25 cellular contexts compared by ENCODE assay signal in the genomic region with DNA sequence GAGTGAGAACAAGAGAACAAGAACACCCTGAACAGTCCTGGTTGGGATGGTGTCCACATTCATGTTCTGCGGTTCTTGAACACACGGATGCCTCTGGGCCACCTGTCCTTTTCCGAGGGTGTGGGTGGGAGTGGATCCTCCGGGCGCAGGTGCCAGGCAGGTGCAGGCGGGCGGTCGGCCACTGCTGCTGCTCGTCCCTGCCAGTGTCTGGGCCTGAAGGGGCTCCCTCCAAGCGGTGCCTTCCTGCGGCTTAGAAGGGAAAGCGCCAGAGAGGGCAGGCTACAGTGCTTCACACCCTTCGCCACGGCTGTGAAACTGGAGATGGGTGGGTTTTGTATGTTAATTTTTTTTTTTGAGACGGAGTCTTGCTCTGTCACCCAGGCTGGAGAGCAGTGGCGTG. TPM values are rescaled to one million over a fixed set of nuclear protein-coding genes. Genes with fewer than 3 reads are reported as not detected.
DNase-seq lines count a peak whose midpoint lies in the region; ATAC-seq lines count a peak whose summit lies in the region.
"Had no signal": no experiment of that assay in that cellular context is flagged by ENCODE, and none has a peak within 500 bp of the region (broad histone marks: within the 10 kb centered on the region; RNA-seq: fewer than 3 reads in every experiment).

No MANE protein-coding gene starts in this region.

- H3K23ac ChIP-seq in mesendoderm (ENCODE audit: low read length), result no peak overlapping the region

- H3K18ac ChIP-seq in mesendoderm (ENCODE audit: low read length), result no peak overlapping the region

- no peak overlapping the region for H2BK120ac ChIP-seq in mesendoderm (ENCODE audit: low read depth, low read length)

- intact Hi-C loops in aorta (cut with DNase I) (loop anchor here in 1 of 2 donors (10.0 kb wide), 1 partner anchor 148 kb away; no protein-coding TSS in a partner anchor), left ventricle myocardium superior (cut with micrococcal nuclease) (no loop called here)

- DNase-seq in NCI-H1092 treated with DMSO at 0.1 percent for 48 hours (lab: John Stamatoyannopoulos, UW) (peak; percentile 6), NCI-H1092 (lab: John Stamatoyannopoulos, UW) (no peak), NCI-H1105 (lab: John Stamatoyannopoulos, UW) (peak; percentile 24), mesendoderm (peak; percentile 31), aorta (no peak), left ventricle myocardium superior (no peak), NCI-H1694 (lab: John Stamatoyannopoulos, UW) (no peak)
- DNase-seq: ACHN, EL, GF-D8, GOT3, KG1, NCI-H1436, NCI-H1930, NCI-H2171, NCI-H345, NCI-H524 treated with DMSO at 0.1 percent for 48 hours, NCI-H82, SIG-M5 had no signal

- no peaks in the 10 kb centered on the region for H3K4me1 ChIP-seq in mesendoderm (ENCODE audit: control insufficient read depth, low read depth, low read length)
- H3K4me1 ChIP-seq in aorta (ENCODE audit: control insufficient read depth in 1 of 2, insufficient read depth in 2 of 2, low read length in 2 of 2), result no peaks in the 10 kb centered on the region

- H3K36me3 ChIP-seq in mesendoderm (ENCODE audit: control insufficient read depth, insufficient read depth, low read length), result peaks cover 17% of the 10 kb centered on the region
- H3K36me3 ChIP-seq in aorta (ENCODE audit: control insufficient read depth in 1 of 2, insufficient read depth in 2 of 2, low read length in 1 of 2), result no peaks in the 10 kb centered on the region

- no peaks in the 10 kb centered on the region for H3K79me2 ChIP-seq in mesendoderm (ENCODE audit: control insufficient read depth, insufficient read depth, low read length)

- H3K27me3 ChIP-seq in mesendoderm (ENCODE audit: insufficient read depth, low read length, poor library complexity) (no peaks in the 10 kb centered on the region), aorta (ENCODE audit: control insufficient read depth in 1 of 2, insufficient read depth in 2 of 2, low read length in 1 of 2) (no peaks in the 10 kb centered on the region)

- no peak overlapping the region for H2BK5ac ChIP-seq in mesendoderm (ENCODE audit: low read length)

- H4K8ac ChIP-seq in mesendoderm (ENCODE audit: low read depth, low read length), result no peak overlapping the region

- H3K79me1 ChIP-seq in mesendoderm (ENCODE audit: low read length), result no peaks in the 10 kb centered on the region

- no peak overlapping the region for H2BK15ac ChIP-seq in mesendoderm (replicated peaks; ENCODE audit: low read depth)

- H3K9ac ChIP-seq in mesendoderm (ENCODE audit: low read length), result no peak overlapping the region

- no peak overlapping the region for H3K56ac ChIP-seq in mesendoderm (ENCODE audit: low read length)

- no CpG with 5 or more reads among the region's 16 CpGs for WGBS in mesendoderm (ENCODE audit: extremely low coverage, insufficient coverage, low lambda C conversion rate)
- 95 to 96% methylated on average over 15 to 16 of the region's 16 CpGs for WGBS in aorta, 2 donors

- H3K27ac ChIP-seq in mesendoderm (ENCODE audit: low read depth, low read length) (no peak overlapping the region), aorta (ENCODE audit: low read depth in 1 of 2, low read length in 2 of 2) (no peak overlapping the region)
- H3K27ac ChIP-seq: 22Rv1, C4-2B had no signal

- H3K4me2 ChIP-seq in mesendoderm (ENCODE audit: low read length), result no peak overlapping the region

- ATAC-seq in aorta (ENCODE audit: low FRiP score), result peak; percentile 5
- ATAC-seq in left ventricle myocardium superior, result no peak
- no peak for ATAC-seq in GM21423 (IDR thresholded peaks at IDR 0.05; ENCODE audit: unreplicated experiment)
- ATAC-seq: HCT116, Panc1 had no signal

- no peaks in the 10 kb centered on the region for H3K9me3 ChIP-seq in aorta (ENCODE audit: control insufficient read depth, low read length)

- H4K5ac ChIP-seq in mesendoderm (ENCODE audit: low read length), result no peak overlapping the region

- H3K4ac ChIP-seq in mesendoderm (ENCODE audit: low read depth, low read length), result no peak overlapping the region

- H2AK5ac ChIP-seq in mesendoderm (ENCODE audit: low read length), result no peak overlapping the region

- H3K4me3 ChIP-seq in mesendoderm (ENCODE audit: low read length) (no peak overlapping the region), aorta (ENCODE audit: low read length in 2 of 2) (no peak overlapping the region)

RNA-seq across cellular contexts. Expression of a gene that starts 8.0 kb away (rescaled TPM):
- polyA plus RNA-seq in mesendoderm (2013, experiment 1 of 2), result 1.6 TPM
- polyA plus RNA-seq in mesendoderm (2013, experiment 2 of 2), result 1.9 TPM
- total RNA-seq in aorta (10 to 100 TPM; 20.5 to 29.9 TPM), left ventricle myocardium superior (19.2 TPM)
- polyA plus RNA-seq in aorta, result 10 to 100 TPM in 1 of 2 donors, 1 to 10 TPM in 1; 4.1 to 69.8 TPM

RNA-seq across cellular contexts. Expression of a gene that starts 24.6 kb away (rescaled TPM):
- polyA plus RNA-seq in mesendoderm (2013, experiment 1 of 2), result 27.1 TPM
- 26.3 TPM for polyA plus RNA-seq in mesendoderm (2013, experiment 2 of 2)
- 10 to 100 TPM; 30.7 to 31.7 TPM for total RNA-seq in aorta
- polyA plus RNA-seq in aorta, result 10 to 100 TPM; 11.9 to 51.7 TPM
- 16.0 TPM for total RNA-seq in left ventricle myocardium superior

RNA-seq across cellular contexts. Expression of a gene that starts 39.8 kb away (rescaled TPM):
- 58.2 TPM for polyA plus RNA-seq in mesendoderm (2013, experiment 1 of 2)
- 58.3 TPM for polyA plus RNA-seq in mesendoderm (2013, experiment 2 of 2)
- total RNA-seq in aorta (10 to 100 TPM in 1 of 2 donors, 1 to 10 TPM in 1; 8.4 to 18.5 TPM), left ventricle myocardium superior (10.5 TPM)
- 10 to 100 TPM in 1 of 2 donors, 1 to 10 TPM in 1; 9.4 to 14.3 TPM for polyA plus RNA-seq in aorta

RNA-seq across cellular contexts. Expression of a gene that starts 50.2 kb away (rescaled TPM):
- not detected for polyA plus RNA-seq in mesendoderm (2013, experiment 1 of 2)
- 0.04 TPM for polyA plus RNA-seq in mesendoderm (2013, experiment 2 of 2)
- total RNA-seq in aorta (not detected), left ventricle myocardium superior (not detected)
- polyA plus RNA-seq in aorta, result not detected
- total RNA-seq: HT1080 had no signal

Comparison
In these comparisons a context has a peak if more than half of its experiments do, and no peak if none do; other contexts are left out.
1. DNase-seq: peak in NCI-H1092 treated with DMSO at 0.1 percent for 48 hours (single experiment), NCI-H1105 (single experiment) and mesendoderm (single experiment); none in NCI-H1092 (single experiment), aorta (0 of 2), left ventricle myocardium superior (single experiment) and NCI-H1694 (single experiment).